Comparison of ENCODE assay signal across 1 cellular context in the genomic region with DNA sequence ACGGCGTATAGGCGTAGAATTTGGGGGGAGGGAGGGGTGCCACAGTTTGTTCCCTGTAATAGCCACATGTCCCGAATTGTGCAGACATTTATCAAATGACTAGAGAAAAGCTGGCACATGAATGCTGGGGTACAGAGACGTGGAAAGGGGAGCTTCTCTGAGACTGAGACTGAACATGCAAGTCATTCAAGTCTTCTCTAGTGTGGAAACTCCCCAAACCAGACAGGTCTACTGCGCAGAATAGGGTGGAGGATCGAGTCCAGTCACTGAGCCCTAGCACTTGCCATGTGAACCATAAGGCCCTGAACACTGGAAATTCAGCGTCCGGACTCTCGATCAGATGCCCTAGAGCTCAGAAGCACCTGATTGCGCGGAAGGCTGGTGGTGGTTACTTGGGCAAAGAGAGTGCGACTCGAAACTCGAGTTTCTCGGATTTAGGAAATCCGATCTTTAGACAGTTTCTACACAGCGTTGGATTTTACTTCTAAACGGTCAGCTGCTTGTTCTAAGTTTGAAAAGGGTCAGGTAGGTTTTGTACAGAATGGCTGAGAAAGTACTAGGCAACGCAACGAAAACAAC.
TF ChIP-seq lines count a peak whose summit lies in the region.

No MANE protein-coding gene starts in this region.

TF ChIP-seq in H1, 55 proteins besides CTCF, POLR2A, EP300 and RAD21:
- TF ChIP-seq ASH2L (IDR thresholded peaks at IDR 0.05; ENCODE audit: low read length) (no peak), EZH2 (IDR thresholded peaks at IDR 0.05; ENCODE audit: low read depth, low read length, severe bottlenecking) (peak; percentile 76), SIX5 (IDR thresholded peaks at IDR 0.05; ENCODE audit: low read depth, low read length) (no peak), SUZ12 (IDR thresholded peaks at IDR 0.05; ENCODE audit: low read length) (peak; percentile 73), CTBP2 (IDR thresholded peaks at IDR 0.05; ENCODE audit: borderline replicate concordance, insufficient read depth, insufficient read length, low read length) (no peak), CREB1 (IDR thresholded peaks at IDR 0.05) (no peak), RNF2 (IDR thresholded peaks at IDR 0.05; ENCODE audit: borderline replicate concordance, low read depth, low read length, missing control alignments, poor library complexity, severe bottlenecking) (peak; percentile 97)
